Comparison of ENCODE assay signal across 36 cellular contexts in the genomic region with DNA sequence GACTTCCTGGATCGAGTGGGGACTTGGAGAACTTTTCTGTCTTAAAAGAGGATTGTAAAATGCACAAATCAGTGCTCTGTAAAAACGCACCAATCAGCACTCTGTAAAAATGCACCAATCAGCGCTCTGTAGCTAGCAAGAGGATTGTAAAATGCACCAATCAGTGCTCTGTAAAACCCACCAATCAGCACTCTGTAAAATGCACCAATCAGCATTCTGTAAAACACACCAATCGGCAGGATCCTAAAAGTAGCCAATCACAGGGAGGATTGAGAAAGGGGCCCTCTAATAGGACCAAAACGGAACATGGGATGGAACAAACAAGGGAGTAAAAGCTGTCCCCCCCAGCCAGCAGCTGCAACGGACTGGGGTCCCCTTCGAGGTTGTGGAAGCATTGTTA.
"Had no signal": no experiment of that assay in that cellular context is flagged by ENCODE, and none has a peak within 500 bp of the region (broad histone marks: within the 10 kb centered on the region; RNA-seq: fewer than 3 reads in every experiment).

No MANE protein-coding gene starts in this region.

- FAIRE-seq: astrocyte, TTC549 had no signal

- H3K36me3 Mint-ChIP-seq: activated CD4-positive, alpha-beta memory T cell treated with anti-CD3 and anti-CD28 coated beads for 36 hours; activated naive CD4-positive, alpha-beta T cell treated with anti-CD3 and anti-CD28 coated beads, Interleukin-2, amount 50 U/mL, for 72 hours; activated naive CD8-positive, alpha-beta T cell treated with anti-CD3 and anti-CD28 coated beads for 36 hours had no signal

- H3K4me1 ChIP-seq: adrenal gland, body of pancreas, breast epithelium had no signal

- H3K27me3 ChIP-seq: adrenal gland, body of pancreas, brain microvascular endothelial cell, breast epithelium had no signal

- H3K4me3 ChIP-seq: adrenal gland, body of pancreas, breast epithelium had no signal

- H3K4me1 Mint-ChIP-seq: activated B cell treated with CpG ODN at 0.5 μM for 24 hours; activated CD4-positive, alpha-beta T cell treated with anti-CD3 and anti-CD28 coated beads, Interleukin-2, amount 10 ng/mL, durations not matched to agents 24 days and 14 days; activated naive CD8-positive, alpha-beta T cell treated with anti-CD3 and anti-CD28 coated beads for 36 hours; activated T-helper 17 cell treated with anti-CD3 and anti-CD28 coated beads, Interleukin-2, amount 50 U/mL, for 72 hours had no signal

- H3K27me3 Mint-ChIP-seq: activated B cell treated with CpG ODN at 0.5 μM for 24 hours; activated CD4-positive, alpha-beta memory T cell treated with anti-CD3 and anti-CD28 coated beads for 36 hours; activated CD4-positive, alpha-beta T cell treated with anti-CD3 and anti-CD28 coated beads, Interleukin-2, amount 10 ng/mL, durations not matched to agents 24 days and 14 days; activated CD8-positive, alpha-beta T cell treated with anti-CD3 and anti-CD28 coated beads for 36 hours; activated naive CD8-positive, alpha-beta T cell treated with anti-CD3 and anti-CD28 coated beads for 36 hours; activated T-helper 17 cell treated with anti-CD3 and anti-CD28 coated beads, Interleukin-2, amount 50 U/mL, for 72 hours had no signal

- DNase-seq: activated B cell treated with CpG ODN at 0.5 μM for 24 hours; activated CD4-positive, alpha-beta memory T cell treated with anti-CD3 and anti-CD28 coated beads for 36 hours; activated CD4-positive, alpha-beta T cell treated with anti-CD3 and anti-CD28 coated beads for 4 hours; activated CD4-positive, alpha-beta T cell treated with anti-CD3 and anti-CD28 coated beads, Interleukin-2, amount 10 ng/mL, durations not matched to agents 24 days and 14 days; activated CD4-positive, alpha-beta T cell treated with anti-CD3 and anti-CD28 coated beads, Interleukin-2, amount 50 U/mL, for 1 hour; activated CD4-positive, alpha-beta T cell treated with anti-CD3 and anti-CD28 coated beads, Interleukin-2, amount 50 U/mL, for 4 hours; activated CD4-positive, CD25-positive, alpha-beta regulatory T cell treated with anti-CD3 and anti-CD28 coated beads, Interleukin-2, amount 50 U/mL, for 72 hours; activated CD8-positive, alpha-beta memory T cell treated with anti-CD3 and anti-CD28 coated beads, Interleukin-2, amount 50 U/mL, for 4 hours; activated CD8-positive, alpha-beta T cell treated with anti-CD3 and anti-CD28 coated beads for 36 hours; activated effector memory CD4-positive, alpha-beta T cell treated with anti-CD3 and anti-CD28 coated beads, Interleukin-2, amount 50 U/mL, for 16 hours; activated gamma-delta T cell treated with Interleukin-2 at 50 U/mL for 16 hours; activated naive CD4-positive, alpha-beta T cell; activated naive CD4-positive, alpha-beta T cell treated with anti-CD3 and anti-CD28 coated beads for 36 hours; activated naive CD4-positive, alpha-beta T cell treated with anti-CD3 and anti-CD28 coated beads, Interleukin-2, amount 50 U/mL, for 16 hours; activated naive CD8-positive, alpha-beta T cell treated with anti-CD3 and anti-CD28 coated beads for 36 hours; activated T-cell treated with anti-CD3 and anti-CD28 coated beads for 4 hours; activated T-cell treated with anti-CD3 and anti-CD28 coated beads, Interleukin-2, amount 50 U/mL, for 1 hour; activated T-cell treated with anti-CD3 and anti-CD28 coated beads, Interleukin-2, amount 50 U/mL, for 4 hours; activated T-cell treated with anti-CD3 and anti-CD28 coated beads, Interleukin-2, amount 50 U/mL, for 72 hours; adrenal gland; amniotic stem cell; aorta; body of pancreas; brain microvascular endothelial cell; central memory CD4-positive, alpha-beta T cell; T-helper 2 cell; T-helper 9 cell had no signal

- H3K27ac Mint-ChIP-seq: activated B cell treated with CpG ODN at 0.5 μM for 24 hours; activated CD4-positive, alpha-beta memory T cell treated with anti-CD3 and anti-CD28 coated beads for 36 hours; activated CD4-positive, alpha-beta T cell treated with anti-CD3 and anti-CD28 coated beads, Interleukin-2, amount 10 ng/mL, durations not matched to agents 24 days and 14 days; activated CD8-positive, alpha-beta T cell treated with anti-CD3 and anti-CD28 coated beads for 36 hours; activated naive CD4-positive, alpha-beta T cell treated with anti-CD3 and anti-CD28 coated beads for 36 hours; activated naive CD4-positive, alpha-beta T cell treated with anti-CD3 and anti-CD28 coated beads, Interleukin-2, amount 50 U/mL, for 72 hours; activated naive CD8-positive, alpha-beta T cell treated with anti-CD3 and anti-CD28 coated beads for 36 hours; activated T-cell treated with anti-CD3 and anti-CD28 coated beads, Interleukin-2, amount 50 U/mL, for 72 hours; activated T-helper 1 cell treated with anti-CD3 and anti-CD28 coated beads, Interleukin-12 subunit alpha, Interleukin-12 subunit beta, Interleukin-2, Interleukin-4 antibody, amounts not matched to agents 30 ng/mL and 10 ng/mL and 1 ng/mL, durations not matched to agents 14 hours and 24 hours and 36 hours; activated T-helper 17 cell treated with anti-CD3 and anti-CD28 coated beads, Interleukin-2, amount 50 U/mL, for 72 hours; T-helper 1 cell treated with Interleukin-12 subunit alpha and Interleukin-12 subunit beta and Interleukin-4 antibody, amounts not matched to agents 30 μg/mL and 1 μg/mL, for 36 hours; T-helper 2 cell treated with Interferon-gamma antibody and Interleukin-4, amounts not matched to agents 5 μg/mL and 100 μg/mL, for 36 hours had no signal

- ATAC-seq: activated CD8-positive, alpha-beta T cell treated with anti-CD3 and anti-CD28 coated beads for 36 hours; activated naive CD4-positive, alpha-beta T cell treated with anti-CD3 and anti-CD28 coated beads, Interleukin-2, amount 50 U/mL, for 72 hours; activated T-cell treated with anti-CD3 and anti-CD28 coated beads, Interleukin-2, amount 50 U/mL, for 4 hours; activated T-cell treated with anti-CD3 and anti-CD28 coated beads, Interleukin-2, amount 50 U/mL, for 72 hours; activated T-helper 17 cell treated with anti-CD3 and anti-CD28 coated beads, Interleukin-2, amount 50 U/mL, for 72 hours; body of pancreas had no signal

- H3K9me3 Mint-ChIP-seq: activated CD4-positive, alpha-beta T cell treated with anti-CD3 and anti-CD28 coated beads, Interleukin-2, amount 10 ng/mL, durations not matched to agents 24 days and 14 days; activated T-helper 1 cell treated with anti-CD3 and anti-CD28 coated beads, Interleukin-12 subunit alpha, Interleukin-12 subunit beta, Interleukin-2, Interleukin-4 antibody, amounts not matched to agents 30 ng/mL and 10 ng/mL and 1 ng/mL, durations not matched to agents 14 hours and 24 hours and 36 hours; T-helper 1 cell treated with Interleukin-12 subunit alpha and Interleukin-12 subunit beta and Interleukin-4 antibody, amounts not matched to agents 30 μg/mL and 1 μg/mL, for 36 hours; T-helper 2 cell treated with Interferon-gamma antibody and Interleukin-4, amounts not matched to agents 5 μg/mL and 100 μg/mL, for 36 hours had no signal

- H3K4me3 Mint-ChIP-seq: activated B cell treated with CpG ODN at 0.5 μM for 24 hours; activated CD4-positive, alpha-beta memory T cell treated with anti-CD3 and anti-CD28 coated beads for 36 hours; activated CD4-positive, alpha-beta T cell treated with anti-CD3 and anti-CD28 coated beads, Interleukin-2, amount 10 ng/mL, durations not matched to agents 24 days and 14 days; activated CD8-positive, alpha-beta T cell treated with anti-CD3 and anti-CD28 coated beads for 36 hours; activated naive CD4-positive, alpha-beta T cell treated with anti-CD3 and anti-CD28 coated beads for 36 hours; activated naive CD8-positive, alpha-beta T cell treated with anti-CD3 and anti-CD28 coated beads for 36 hours; activated T-cell treated with anti-CD3 and anti-CD28 coated beads, Interleukin-2, amount 50 U/mL, for 4 hours; activated T-cell treated with anti-CD3 and anti-CD28 coated beads, Interleukin-2, amount 50 U/mL, for 72 hours; activated T-helper 1 cell treated with anti-CD3 and anti-CD28 coated beads, Interleukin-12 subunit alpha, Interleukin-12 subunit beta, Interleukin-2, Interleukin-4 antibody, amounts not matched to agents 30 ng/mL and 10 ng/mL and 1 ng/mL, durations not matched to agents 14 hours and 24 hours and 36 hours; activated T-helper 17 cell treated with anti-CD3 and anti-CD28 coated beads, Interleukin-2, amount 50 U/mL, for 72 hours; T-helper 1 cell treated with Interleukin-12 subunit alpha and Interleukin-12 subunit beta and Interleukin-4 antibody, amounts not matched to agents 30 μg/mL and 1 μg/mL, for 36 hours; T-helper 2 cell treated with Interferon-gamma antibody and Interleukin-4, amounts not matched to agents 5 μg/mL and 100 μg/mL, for 36 hours had no signal

- H3K9me3 ChIP-seq: adrenal gland, body of pancreas had no signal

- H3K27ac ChIP-seq: adrenal gland, body of pancreas, brain microvascular endothelial cell, breast epithelium, VCaP had no signal

- H3K36me3 ChIP-seq: adrenal gland, brain microvascular endothelial cell, breast epithelium had no signal
